ENCODE assay signal across 13 cellular contexts in the genomic region with DNA sequence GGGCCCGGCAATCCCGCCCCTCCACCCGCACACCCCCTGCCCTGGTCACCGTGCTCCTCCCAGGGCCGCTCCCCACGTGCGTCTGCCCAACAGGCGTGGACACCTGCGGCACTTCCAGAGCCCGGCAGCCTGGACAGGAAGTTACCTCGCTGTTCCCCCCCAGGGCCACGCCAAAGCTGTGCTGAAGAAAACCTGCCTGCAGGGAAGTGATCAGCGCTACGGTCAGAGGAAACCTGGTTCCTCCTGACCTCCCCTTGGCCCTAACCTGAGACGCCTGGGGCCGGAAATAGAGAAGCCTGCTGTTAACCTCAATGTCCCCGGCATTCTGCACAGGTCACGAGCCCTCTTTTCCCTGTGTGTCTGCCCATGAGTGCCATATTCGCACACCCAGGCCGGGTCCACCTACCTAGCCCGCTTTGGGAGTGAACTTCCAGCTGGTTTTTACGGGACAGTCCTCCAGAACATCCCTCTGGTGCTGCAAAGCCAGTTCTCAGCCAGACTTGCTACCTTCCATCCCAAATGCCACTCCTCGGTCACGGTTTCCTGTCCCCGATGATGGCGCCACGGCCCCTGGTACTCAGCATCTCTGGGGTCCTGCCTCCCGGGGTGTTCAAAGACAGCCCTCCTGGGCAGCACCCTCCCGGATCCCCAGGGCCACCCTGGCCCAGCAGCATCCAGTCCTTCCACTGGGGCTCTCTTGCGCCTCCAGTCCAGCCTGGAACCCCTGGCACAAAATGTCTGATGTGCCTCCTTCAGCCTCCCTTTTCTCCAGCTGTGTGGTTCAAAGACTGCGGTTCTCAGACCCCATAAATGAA. TPM values are rescaled to one million over a fixed set of nuclear protein-coding genes. Genes with fewer than 3 reads are reported as not detected.
DNase-seq lines count a peak whose midpoint lies in the region; ATAC-seq and TF ChIP-seq lines count a peak whose summit lies in the region.
"Had no signal": no experiment of that assay in that cellular context is flagged by ENCODE, and none has a peak within 500 bp of the region (broad histone marks: within the 10 kb centered on the region; RNA-seq: fewer than 3 reads in every experiment).

No MANE protein-coding gene starts in this region.

- no peak overlapping the region for H3K4me3 ChIP-seq in lower lobe of right lung
- H3K4me3 ChIP-seq: breast epithelium, skin epidermis had no signal

- peaks cover 22% of the 10 kb centered on the region for H3K27me3 ChIP-seq in lower lobe of right lung (ENCODE audit: low read depth)

- no peak overlapping the region for H3K27ac ChIP-seq in lower lobe of right lung
- H3K27ac ChIP-seq: breast epithelium, skin epidermis had no signal

- TF ChIP-seq CTCF in lower lobe of right lung (IDR thresholded peaks at IDR 0.05) = no peak

- H3K4me1 ChIP-seq in lower lobe of right lung = peaks cover 4% of the 10 kb centered on the region
- H3K4me1 ChIP-seq: breast epithelium had no signal

- DNase-seq in lower lobe of right lung (no peak), COLO668 (lab: John Stamatoyannopoulos, UW; ENCODE audit: unreplicated experiment) (no peak), NCI-H524 treated with DMSO at 0.1 percent for 48 hours (lab: John Stamatoyannopoulos, UW) (no peak), NCI-H187 treated with DMSO at 0.1 percent for 48 hours (lab: John Stamatoyannopoulos, UW) (no peak), DMS79 treated with DMSO at 0.1 percent for 48 hours (lab: John Stamatoyannopoulos, UW) (no peak)
- DNase-seq: activated CD4-positive, CD25-positive, alpha-beta regulatory T cell; stimulated activated CD8-positive, alpha-beta memory T cell treated with anti-CD3 and anti-CD28 coated beads, Interleukin-4, amount 100 ng/mL, for 48 hours had no signal

- ATAC-seq in GM18502 (IDR thresholded peaks at IDR 0.05; ENCODE audit: poor library complexity, unreplicated experiment) (peak; percentile 40), GM21723 (IDR thresholded peaks at IDR 0.05; ENCODE audit: unreplicated experiment) (peak; percentile 54), HG03558 (IDR thresholded peaks at IDR 0.05; ENCODE audit: extremely low read depth, unreplicated experiment) (peak; percentile 46), lower lobe of right lung (peak; percentile 34 to 49)
- ATAC-seq: activated T-helper 17 cell treated with anti-CD3 and anti-CD28 coated beads, Interleukin-2, amount 50 U/mL, for 72 hours had no signal

- intact Hi-C loops in lower lobe of right lung (cut with DNase I) = no loop called here

- no peaks in the 10 kb centered on the region for H3K36me3 ChIP-seq in lower lobe of right lung
- H3K36me3 ChIP-seq: breast epithelium had no signal

- no peaks in the 10 kb centered on the region for H3K9me3 ChIP-seq in lower lobe of right lung
- H3K9me3 ChIP-seq: breast epithelium had no signal

RNA-seq across cellular contexts. Expression of gene IRF4, which starts 12.0 kb away (rescaled TPM):
- total RNA-seq in lower lobe of right lung = 6.0 TPM
